Comparison of ENCODE assay signal across 1 cellular context in genomic region chr11:133681901-133682300, GRCh38.
TF ChIP-seq lines count a peak whose summit lies in the region.

No MANE protein-coding gene starts in this region.

TF ChIP-seq in SK-N-SH, 30 proteins besides CTCF, POLR2A, EP300 and RAD21 (continued from another document):
- TF ChIP-seq REST (IDR thresholded peaks at IDR 0.05; ENCODE audit: low read depth, low read length) (no peak), EZH2phosphoT487 (IDR thresholded peaks at IDR 0.05; ENCODE audit: borderline replicate concordance, low read depth) (no peak), GABPA (IDR thresholded peaks at IDR 0.05; ENCODE audit: low read depth) (no peak), CHD2 (IDR thresholded peaks at IDR 0.05; ENCODE audit: low read length, partially characterized antibody) (no peak)
